Comparison of ENCODE assay signal across 21 cellular contexts in genomic region chr17:27327397-27327796, GRCh38. TPM values are rescaled to one million over a fixed set of nuclear protein-coding genes. Genes with fewer than 3 reads are reported as not detected.
DNase-seq lines count a peak whose midpoint lies in the region; ATAC-seq, FAIRE-seq and TF ChIP-seq lines count a peak whose summit lies in the region.
"Had no signal": no experiment of that assay in that cellular context is flagged by ENCODE, and none has a peak within 500 bp of the region (broad histone marks: within the 10 kb centered on the region; RNA-seq: fewer than 3 reads in every experiment).

No MANE protein-coding gene starts in this region.

- peak; percentile 12 for DNase-seq in activated CD8-positive, alpha-beta T cell treated with anti-CD3 and anti-CD28 coated beads, Interleukin-2, amount 10 ng/mL, durations not matched to agents 7 days and 5 days
- no peak for DNase-seq in activated CD8-positive, alpha-beta T cell treated with anti-CD3 and anti-CD28 coated beads for 36 hours
- DNase-seq in colonic mucosa, result peak; percentile 7
- DNase-seq in islet precursor cell, result peak; percentile 32
- no peak for DNase-seq in type B pancreatic cell (ENCODE audit: extremely low spot score, unreplicated experiment)
- DNase-seq in D721Med (ENCODE audit: insufficient read length, low spot score), result no peak
- no peak for DNase-seq in NCI-H187 (lab: John Stamatoyannopoulos, UW)
- DNase-seq: 8988T; BE2C; C1 segment of cervical spinal cord; CD4-positive, CD25-positive, alpha-beta regulatory T cell; CD8-positive, alpha-beta memory T cell; COR-L47; KBM-7 had no signal

- H3K36me3 ChIP-seq in colonic mucosa, result no peaks in the 10 kb centered on the region
- H3K36me3 ChIP-seq: BE2C, HAP-1 had no signal

- no peak overlapping the region for H3K4me3 ChIP-seq in colonic mucosa
- H3K4me3 ChIP-seq: HAP-1 had no signal

- peaks cover 7% of the 10 kb centered on the region for H3K4me1 Mint-ChIP-seq in activated CD8-positive, alpha-beta T cell treated with anti-CD3 and anti-CD28 coated beads, Interleukin-2, amount 10 ng/mL, durations not matched to agents 7 days and 5 days (ENCODE audit: low read depth)
- H3K4me1 Mint-ChIP-seq in activated CD8-positive, alpha-beta T cell treated with anti-CD3 and anti-CD28 coated beads for 36 hours (ENCODE audit: low read depth), result peaks cover 12% of the 10 kb centered on the region
- H3K4me1 Mint-ChIP-seq in type B pancreatic cell (ENCODE audit: unreplicated experiment), result peaks cover 16% of the 10 kb centered on the region

- H3K27ac ChIP-seq in colonic mucosa, result no peak overlapping the region

- peaks cover 13% of the 10 kb centered on the region for H3K4me1 ChIP-seq in colonic mucosa

- no peak for FAIRE-seq in D721Med (lab: Jason Lieb, UNC)
- FAIRE-seq: G401.6, GM12892, GM18507, H1 had no signal

- CTCF ChIA-PET in activated CD8-positive, alpha-beta T cell treated with anti-CD3 and anti-CD28 coated beads, Interleukin-2, amount 10 ng/mL, durations not matched to agents 7 days and 5 days (lab: Charles Lee), result interaction anchor here (1.5 to 1.6 kb wide), 2 partner anchors 27 to 91 kb away, joined by 3 to 9 read pairs; no protein-coding TSS in a partner anchor
- CTCF ChIA-PET in activated CD8-positive, alpha-beta T cell treated with anti-CD3 and anti-CD28 coated beads for 36 hours (lab: Charles Lee), result interaction anchor here (0.9 to 2.4 kb wide), 3 partner anchors 12 to 91 kb away, joined by 3 to 12 read pairs (median 6); no protein-coding TSS in a partner anchor

- no peak for TF ChIP-seq CTCF in activated CD8-positive, alpha-beta T cell treated with anti-CD3 and anti-CD28 coated beads for 36 hours (IDR thresholded peaks at IDR 0.05)
- no peak for TF ChIP-seq CTCF in colonic mucosa (IDR thresholded peaks at IDR 0.05)
- TF ChIP-seq CTCF in type B pancreatic cell (conservative IDR thresholded peaks at IDR 0.05), result no peak
- no peak for TF ChIP-seq CTCF in D721Med (IDR thresholded peaks at IDR 0.05; ENCODE audit: insufficient read depth, missing control alignments)

- POLR2A ChIA-PET in activated CD8-positive, alpha-beta T cell treated with anti-CD3 and anti-CD28 coated beads, Interleukin-2, amount 10 ng/mL, durations not matched to agents 7 days and 5 days (lab: Charles Lee), result interaction anchor here (0.6 to 1.4 kb wide), 2 partner anchors 12 to 33 kb away, joined by 3 to 6 read pairs; partner anchors contain the start of gene WSB1
- POLR2A ChIA-PET in activated CD8-positive, alpha-beta T cell treated with anti-CD3 and anti-CD28 coated beads for 36 hours (lab: Charles Lee), result interaction anchor here (0.8 to 1.0 kb wide), 3 partner anchors 11 to 89 kb away, joined by 3 read pairs; no protein-coding TSS in a partner anchor

- no peaks in the 10 kb centered on the region for H3K27me3 ChIP-seq in colonic mucosa
- H3K27me3 ChIP-seq: BE2C had no signal

- intact Hi-C loops in activated CD8-positive, alpha-beta T cell treated with anti-CD3 and anti-CD28 coated beads for 36 hours (cut with micrococcal nuclease), result no loop called here
- intact Hi-C loops in colonic mucosa (cut with DNase I), result no loop called here

- H3K36me3 Mint-ChIP-seq in activated CD8-positive, alpha-beta T cell treated with anti-CD3 and anti-CD28 coated beads, Interleukin-2, amount 10 ng/mL, durations not matched to agents 7 days and 5 days (ENCODE audit: low read depth), result no peaks in the 10 kb centered on the region
- H3K36me3 Mint-ChIP-seq in activated CD8-positive, alpha-beta T cell treated with anti-CD3 and anti-CD28 coated beads for 36 hours (ENCODE audit: low read depth), result no peaks in the 10 kb centered on the region
- H3K36me3 Mint-ChIP-seq in type B pancreatic cell, result no peaks in the 10 kb centered on the region
- H3K36me3 Mint-ChIP-seq: CD4-positive, CD25-positive, alpha-beta regulatory T cell; CD8-positive, alpha-beta memory T cell; IgD-negative memory B cell had no signal

- no peak overlapping the region for H3K9ac ChIP-seq in colonic mucosa (ENCODE audit: low read depth in 2 of 2, low read length in 2 of 2)

- no peak overlapping the region for H3K4me3 Mint-ChIP-seq in activated CD8-positive, alpha-beta T cell treated with anti-CD3 and anti-CD28 coated beads, Interleukin-2, amount 10 ng/mL, durations not matched to agents 7 days and 5 days
- H3K4me3 Mint-ChIP-seq in activated CD8-positive, alpha-beta T cell treated with anti-CD3 and anti-CD28 coated beads for 36 hours, result no peak overlapping the region
- H3K4me3 Mint-ChIP-seq in type B pancreatic cell, result no peak overlapping the region
- H3K4me3 Mint-ChIP-seq: CD4-positive, CD25-positive, alpha-beta regulatory T cell; CD8-positive, alpha-beta memory T cell had no signal

- H3K9me3 ChIP-seq in colonic mucosa, result no peaks in the 10 kb centered on the region
- H3K9me3 ChIP-seq: BE2C, HAP-1 had no signal

- H3K27me3 Mint-ChIP-seq in activated CD8-positive, alpha-beta T cell treated with anti-CD3 and anti-CD28 coated beads, Interleukin-2, amount 10 ng/mL, durations not matched to agents 7 days and 5 days (ENCODE audit: low read depth), result no peaks in the 10 kb centered on the region
- H3K27me3 Mint-ChIP-seq in activated CD8-positive, alpha-beta T cell treated with anti-CD3 and anti-CD28 coated beads for 36 hours, result no peaks in the 10 kb centered on the region
- no peaks in the 10 kb centered on the region for H3K27me3 Mint-ChIP-seq in type B pancreatic cell
- H3K27me3 Mint-ChIP-seq: CD4-positive, CD25-positive, alpha-beta regulatory T cell had no signal

- H3K27ac Mint-ChIP-seq in activated CD8-positive, alpha-beta T cell treated with anti-CD3 and anti-CD28 coated beads, Interleukin-2, amount 10 ng/mL, durations not matched to agents 7 days and 5 days, result no peak overlapping the region
- no peak overlapping the region for H3K27ac Mint-ChIP-seq in activated CD8-positive, alpha-beta T cell treated with anti-CD3 and anti-CD28 coated beads for 36 hours
- peak overlapping the region; percentile 17 for H3K27ac Mint-ChIP-seq in type B pancreatic cell
- H3K27ac Mint-ChIP-seq: IgD-negative memory B cell had no signal

- ATAC-seq in activated CD8-positive, alpha-beta T cell treated with anti-CD3 and anti-CD28 coated beads, Interleukin-2, amount 10 ng/mL, durations not matched to agents 7 days and 5 days, result no peak
- ATAC-seq in activated CD8-positive, alpha-beta T cell treated with anti-CD3 and anti-CD28 coated beads for 36 hours, result no peak
- ATAC-seq in HG03342 (IDR thresholded peaks at IDR 0.05; ENCODE audit: unreplicated experiment), result no peak

- H3K9me3 Mint-ChIP-seq in activated CD8-positive, alpha-beta T cell treated with anti-CD3 and anti-CD28 coated beads, Interleukin-2, amount 10 ng/mL, durations not matched to agents 7 days and 5 days (ENCODE audit: insufficient read depth), result no peaks in the 10 kb centered on the region
- no peaks in the 10 kb centered on the region for H3K9me3 Mint-ChIP-seq in activated CD8-positive, alpha-beta T cell treated with anti-CD3 and anti-CD28 coated beads for 36 hours
- H3K9me3 Mint-ChIP-seq in type B pancreatic cell, result no peaks in the 10 kb centered on the region
- H3K9me3 Mint-ChIP-seq: CD4-positive, CD25-positive, alpha-beta regulatory T cell; CD8-positive, alpha-beta memory T cell; IgD-negative memory B cell had no signal

RNA-seq across cellular contexts. Expression of gene WSB1, which starts 33.5 kb away (rescaled TPM):
- 100 to 1,000 TPM; 118 to 121 TPM for total RNA-seq in activated CD8-positive, alpha-beta T cell treated with anti-CD3 and anti-CD28 coated beads, Interleukin-2, amount 10 ng/mL, durations not matched to agents 7 days and 5 days
- 100 to 1,000 TPM; 224 to 231 TPM for total RNA-seq in activated CD8-positive, alpha-beta T cell treated with anti-CD3 and anti-CD28 coated beads for 36 hours
- 100 to 1,000 TPM in 1 of 2 donors, 10 to 100 TPM in 1; 94.2 to 150 TPM for total RNA-seq in colonic mucosa
- 259 and 270 TPM in 2 replicates for total RNA-seq in type B pancreatic cell (ENCODE audit: low replicate concordance)

Comparison
In these comparisons a context has a peak if more than half of its experiments do, and no peak if none do; other contexts are left out.
1. DNase-seq: peak in activated CD8-positive, alpha-beta T cell treated with anti-CD3 and anti-CD28 coated beads, Interleukin-2, amount 10 ng/mL, durations not matched to agents 7 days and 5 days (single experiment), colonic mucosa (single experiment) and islet precursor cell (single experiment); none in activated CD8-positive, alpha-beta T cell treated with anti-CD3 and anti-CD28 coated beads for 36 hours (single experiment), type B pancreatic cell (single experiment), D721Med (single experiment) and NCI-H187 (0 of 2).